11 cellular contexts compared by ENCODE assay signal in the genomic region with DNA sequence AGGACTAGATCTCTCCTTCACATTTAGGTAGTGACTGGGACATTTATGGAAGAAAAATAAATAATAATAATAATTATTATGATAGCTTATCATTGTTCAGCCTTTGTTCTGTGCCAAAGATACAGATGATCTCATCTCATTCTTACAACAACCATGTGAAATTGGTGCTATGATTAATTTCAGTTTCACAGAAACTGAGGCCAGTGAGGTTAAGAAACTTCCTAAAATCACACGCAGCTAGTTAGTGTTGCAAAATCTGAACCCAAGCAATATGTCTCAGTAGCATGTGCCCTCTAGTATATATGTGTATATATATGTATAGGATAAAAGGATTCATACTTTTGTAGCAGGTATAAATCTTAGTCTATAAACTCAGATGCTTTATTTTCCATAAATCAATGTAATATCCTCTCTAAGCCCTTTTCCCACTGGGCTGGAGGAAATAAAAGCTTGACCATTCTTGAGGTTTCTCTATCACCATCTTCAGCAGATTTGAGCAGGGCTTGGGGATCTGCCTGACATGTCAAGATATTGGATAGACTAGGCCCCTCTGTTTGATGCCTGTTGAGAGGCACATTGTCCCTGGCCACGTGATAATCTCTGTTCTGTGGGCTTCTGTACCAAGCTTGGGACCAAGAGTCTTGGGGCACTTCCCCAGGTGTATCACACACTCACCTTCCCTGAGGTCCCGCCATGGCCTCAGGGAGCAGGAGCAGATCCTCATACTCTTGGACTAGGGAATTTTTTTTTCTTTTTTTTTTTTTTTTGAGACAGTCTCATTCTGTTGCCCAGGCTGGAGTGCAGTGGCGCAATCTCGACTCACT.
A peak's percentile ranks its signal among the peaks of the same experiment; 100 is the strongest.
DNase-seq lines count a peak whose midpoint lies in the region; ATAC-seq and TF ChIP-seq lines count a peak whose summit lies in the region.
"Had no signal": no experiment of that assay in that cellular context is flagged by ENCODE, and none has a peak within 500 bp of the region (broad histone marks: within the 10 kb centered on the region; RNA-seq: fewer than 3 reads in every experiment).

No MANE protein-coding gene starts in this region.

- H3F3A ChIP-seq in smooth muscle cell (ENCODE audit: low read depth), result peaks cover 3% of the 10 kb centered on the region

- no peak overlapping the region for H3K27ac Mint-ChIP-seq in naive thymus-derived CD4-positive, alpha-beta T cell
- H3K27ac Mint-ChIP-seq: natural killer cell treated with Interleukin-12 subunit alpha and Interleukin-12 subunit beta and Interleukin-15 and Interleukin-18, amount 100 ng/mL, for 72 hours had no signal

- no peak overlapping the region for H3K27ac ChIP-seq in naive thymus-derived CD4-positive, alpha-beta T cell (ENCODE audit: low read depth, low read length)
- H3K27ac ChIP-seq in smooth muscle cell (ENCODE audit: low read depth), result no peak overlapping the region
- H3K27ac ChIP-seq: colonic mucosa had no signal

- POLR2A ChIA-PET in naive thymus-derived CD4-positive, alpha-beta T cell (lab: Charles Lee), result no interaction called here

- H3K9me3 ChIP-seq in naive thymus-derived CD4-positive, alpha-beta T cell (ENCODE audit: control insufficient read depth in 2 of 3, low read length in 3 of 3), result no peaks in the 10 kb centered on the region
- H3K9me3 ChIP-seq in smooth muscle cell (replicated peaks; ENCODE audit: low read depth), result no peaks in the 10 kb centered on the region
- H3K9me3 ChIP-seq: colonic mucosa had no signal

- DNase-seq in NOMO-1 (lab: John Stamatoyannopoulos, UW; ENCODE audit: unreplicated experiment in 2 of 2) (peak; percentile 50 to 83), cerebellar nuclear complex (lab: John Stamatoyannopoulos, UW) (no peak), NCI-H2029 treated with DMSO at 0.1 percent for 48 hours (lab: John Stamatoyannopoulos, UW) (no peak), medulla oblongata (ENCODE audit: extremely low spot score) (no peak), smooth muscle cell (lab: John Stamatoyannopoulos, UW; ENCODE audit: unreplicated experiment) (no peak)
- DNase-seq in naive thymus-derived CD4-positive, alpha-beta T cell, result no peak
- DNase-seq: colonic mucosa, NCI-H1092 had no signal

- H2AFZ ChIP-seq in smooth muscle cell (ENCODE audit: low read depth), result no peak overlapping the region

- no peak overlapping the region for H3K4me3 ChIP-seq in naive thymus-derived CD4-positive, alpha-beta T cell (ENCODE audit: low read length)
- no peak overlapping the region for H3K4me3 ChIP-seq in smooth muscle cell
- H3K4me3 ChIP-seq: colonic mucosa had no signal

- peaks cover 0 to 7% (median 0%) of the 10 kb centered on the region in 7 donors for H3K4me1 Mint-ChIP-seq in naive thymus-derived CD4-positive, alpha-beta T cell

- H4K20me1 ChIP-seq in smooth muscle cell (ENCODE audit: low read depth), result no peaks in the 10 kb centered on the region

- no peaks in the 10 kb centered on the region for H3K79me2 ChIP-seq in smooth muscle cell (ENCODE audit: low read depth)

- H3K9ac ChIP-seq in smooth muscle cell (ENCODE audit: low read depth), result no peak overlapping the region

- no peak overlapping the region for H3K4me3 Mint-ChIP-seq in naive thymus-derived CD4-positive, alpha-beta T cell
- H3K4me3 Mint-ChIP-seq: natural killer cell treated with Interleukin-12 subunit alpha and Interleukin-12 subunit beta and Interleukin-15 and Interleukin-18, amount 100 ng/mL, for 72 hours had no signal

- no peak overlapping the region for H3K4me2 ChIP-seq in smooth muscle cell

- no peaks in the 10 kb centered on the region for H3K36me3 ChIP-seq in naive thymus-derived CD4-positive, alpha-beta T cell (ENCODE audit: control insufficient read depth in 2 of 3, insufficient read depth in 3 of 3, low read length in 3 of 3)
- no peaks in the 10 kb centered on the region for H3K36me3 ChIP-seq in smooth muscle cell (ENCODE audit: low read depth)
- H3K36me3 ChIP-seq: colonic mucosa had no signal

- WGBS in smooth muscle cell (ENCODE audit: low lambda C conversion rate), result 94% methylated on average over 5 of the region's 5 CpGs

- intact Hi-C loops in naive thymus-derived CD4-positive, alpha-beta T cell (cut with micrococcal nuclease), result no loop called here

- CTCF ChIA-PET in naive thymus-derived CD4-positive, alpha-beta T cell (lab: Charles Lee), result no interaction called here

- H3K27me3 ChIP-seq in naive thymus-derived CD4-positive, alpha-beta T cell (ENCODE audit: control insufficient read depth in 2 of 2, insufficient read depth in 2 of 2, low read length in 2 of 2), result no peaks in the 10 kb centered on the region
- H3K27me3 ChIP-seq in smooth muscle cell (ENCODE audit: low read depth), result no peaks in the 10 kb centered on the region
- H3K27me3 ChIP-seq: colonic mucosa had no signal

- H3K36me3 Mint-ChIP-seq in naive thymus-derived CD4-positive, alpha-beta T cell, result no peaks in the 10 kb centered on the region
- H3K36me3 Mint-ChIP-seq: natural killer cell treated with Interleukin-12 subunit alpha and Interleukin-12 subunit beta and Interleukin-15 and Interleukin-18, amount 100 ng/mL, for 72 hours had no signal

- ATAC-seq in GM19035 (IDR thresholded peaks at IDR 0.05; ENCODE audit: unreplicated experiment), result peak; percentile 88
- ATAC-seq in HG02678 (IDR thresholded peaks at IDR 0.05; ENCODE audit: unreplicated experiment), result peak; percentile 80
- peak; percentile 50 for ATAC-seq in naive thymus-derived CD4-positive, alpha-beta T cell

- peaks cover 5 to 30% (median 23%) of the 10 kb centered on the region in 5 donors for H3K27me3 Mint-ChIP-seq in naive thymus-derived CD4-positive, alpha-beta T cell

- H3K4me1 ChIP-seq in naive thymus-derived CD4-positive, alpha-beta T cell (ENCODE audit: control insufficient read depth in 2 of 2, insufficient read depth in 2 of 2, low read length in 2 of 2), result no peaks in the 10 kb centered on the region
- peaks cover 5% of the 10 kb centered on the region for H3K4me1 ChIP-seq in smooth muscle cell (ENCODE audit: low read depth)
- H3K4me1 ChIP-seq: colonic mucosa had no signal

- H3K9me3 Mint-ChIP-seq in naive thymus-derived CD4-positive, alpha-beta T cell, result peaks cover 0 to 6% (median 2%) of the 10 kb centered on the region in 11 donors
- H3K9me3 Mint-ChIP-seq: natural killer cell treated with Interleukin-12 subunit alpha and Interleukin-12 subunit beta and Interleukin-15 and Interleukin-18, amount 100 ng/mL, for 72 hours had no signal

- TF ChIP-seq CTCF in smooth muscle cell (IDR thresholded peaks at IDR 0.05; ENCODE audit: borderline replicate concordance, insufficient read depth, poor library complexity, severe bottlenecking), result no peak

Comparison
In these comparisons a context has a peak if more than half of its experiments do, and no peak if none do; other contexts are left out.
1. DNase-seq: peak in NOMO-1 (2 of 2); none in naive thymus-derived CD4-positive, alpha-beta T cell (0 of 9), cerebellar nuclear complex (0 of 2), NCI-H2029 treated with DMSO at 0.1 percent for 48 hours (single experiment), medulla oblongata (single experiment) and smooth muscle cell (single experiment).
2. Peak in every context shown above with its lines, with median percentiles within 50 percentile points of each other: ATAC-seq.